ENCODE assay signal across 2 cellular contexts in the genomic region with DNA sequence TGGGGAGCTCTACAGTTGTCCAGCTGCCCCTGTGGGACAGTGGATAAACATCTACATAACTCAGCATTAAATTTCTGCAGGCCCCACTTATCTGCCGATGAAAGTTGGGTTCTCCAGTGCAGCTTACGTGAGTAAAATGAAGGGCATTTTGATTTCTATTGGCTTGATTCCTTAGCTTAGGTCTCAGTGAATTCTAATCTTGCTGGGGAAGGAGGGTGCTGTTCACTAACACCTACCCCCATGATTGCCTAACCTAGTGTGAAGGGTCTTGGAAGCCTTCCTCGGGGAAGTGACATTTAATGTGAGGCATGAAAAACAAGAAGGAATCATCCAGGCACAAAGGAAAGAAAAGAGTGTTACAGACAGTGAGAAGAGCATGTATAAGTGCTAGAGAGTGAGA.
TF ChIP-seq lines count a peak whose summit lies in the region.

No MANE protein-coding gene starts in this region.

TF ChIP-seq in GM23338, 12 proteins besides CTCF, POLR2A, EP300 and RAD21 (continued from another document):
- TF ChIP-seq STAT1 (IDR thresholded peaks at IDR 0.05; ENCODE audit: unreplicated experiment) (no peak), POLR2AphosphoS5 (IDR thresholded peaks at IDR 0.05; ENCODE audit: low read depth) (no peak), CREB1 (CRISPR knock-in tag; IDR thresholded peaks at IDR 0.05; ENCODE audit: low read depth) (no peak), EZH2 (IDR thresholded peaks at IDR 0.05; ENCODE audit: low read depth, unreplicated experiment) (no peak), ZNF331 (CRISPR knock-in tag; IDR thresholded peaks at IDR 0.05; ENCODE audit: low read depth) (no peak), JUNB (IDR thresholded peaks at IDR 0.05; ENCODE audit: unreplicated experiment) (no peak), NANOG (IDR thresholded peaks at IDR 0.05; ENCODE audit: borderline replicate concordance) (no peak)
- TF ChIP-seq, protein P1, sequence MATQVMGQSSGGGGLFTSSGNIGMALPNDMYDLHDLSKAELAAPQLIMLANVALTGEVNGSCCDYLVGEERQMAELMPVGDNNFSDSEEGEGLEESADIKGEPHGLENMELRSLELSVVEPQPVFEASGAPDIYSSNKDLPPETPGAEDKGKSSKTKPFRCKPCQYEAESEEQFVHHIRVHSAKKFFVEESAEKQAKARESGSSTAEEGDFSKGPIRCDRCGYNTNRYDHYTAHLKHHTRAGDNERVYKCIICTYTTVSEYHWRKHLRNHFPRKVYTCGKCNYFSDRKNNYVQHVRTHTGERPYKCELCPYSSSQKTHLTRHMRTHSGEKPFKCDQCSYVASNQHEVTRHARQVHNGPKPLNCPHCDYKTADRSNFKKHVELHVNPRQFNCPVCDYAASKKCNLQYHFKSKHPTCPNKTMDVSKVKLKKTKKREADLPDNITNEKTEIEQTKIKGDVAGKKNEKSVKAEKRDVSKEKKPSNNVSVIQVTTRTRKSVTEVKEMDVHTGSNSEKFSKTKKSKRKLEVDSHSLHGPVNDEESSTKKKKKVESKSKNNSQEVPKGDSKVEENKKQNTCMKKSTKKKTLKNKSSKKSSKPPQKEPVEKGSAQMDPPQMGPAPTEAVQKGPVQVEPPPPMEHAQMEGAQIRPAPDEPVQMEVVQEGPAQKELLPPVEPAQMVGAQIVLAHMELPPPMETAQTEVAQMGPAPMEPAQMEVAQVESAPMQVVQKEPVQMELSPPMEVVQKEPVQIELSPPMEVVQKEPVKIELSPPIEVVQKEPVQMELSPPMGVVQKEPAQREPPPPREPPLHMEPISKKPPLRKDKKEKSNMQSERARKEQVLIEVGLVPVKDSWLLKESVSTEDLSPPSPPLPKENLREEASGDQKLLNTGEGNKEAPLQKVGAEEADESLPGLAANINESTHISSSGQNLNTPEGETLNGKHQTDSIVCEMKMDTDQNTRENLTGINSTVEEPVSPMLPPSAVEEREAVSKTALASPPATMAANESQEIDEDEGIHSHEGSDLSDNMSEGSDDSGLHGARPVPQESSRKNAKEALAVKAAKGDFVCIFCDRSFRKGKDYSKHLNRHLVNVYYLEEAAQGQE (IDR thresholded peaks at IDR 0.05; ENCODE audit: unreplicated experiment): no peak
- TF ChIP-seq, protein P2, sequence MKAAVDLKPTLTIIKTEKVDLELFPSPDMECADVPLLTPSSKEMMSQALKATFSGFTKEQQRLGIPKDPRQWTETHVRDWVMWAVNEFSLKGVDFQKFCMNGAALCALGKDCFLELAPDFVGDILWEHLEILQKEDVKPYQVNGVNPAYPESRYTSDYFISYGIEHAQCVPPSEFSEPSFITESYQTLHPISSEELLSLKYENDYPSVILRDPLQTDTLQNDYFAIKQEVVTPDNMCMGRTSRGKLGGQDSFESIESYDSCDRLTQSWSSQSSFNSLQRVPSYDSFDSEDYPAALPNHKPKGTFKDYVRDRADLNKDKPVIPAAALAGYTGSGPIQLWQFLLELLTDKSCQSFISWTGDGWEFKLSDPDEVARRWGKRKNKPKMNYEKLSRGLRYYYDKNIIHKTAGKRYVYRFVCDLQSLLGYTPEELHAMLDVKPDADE (IDR thresholded peaks at IDR 0.05): no peak
- TF ChIP-seq, protein P3, sequence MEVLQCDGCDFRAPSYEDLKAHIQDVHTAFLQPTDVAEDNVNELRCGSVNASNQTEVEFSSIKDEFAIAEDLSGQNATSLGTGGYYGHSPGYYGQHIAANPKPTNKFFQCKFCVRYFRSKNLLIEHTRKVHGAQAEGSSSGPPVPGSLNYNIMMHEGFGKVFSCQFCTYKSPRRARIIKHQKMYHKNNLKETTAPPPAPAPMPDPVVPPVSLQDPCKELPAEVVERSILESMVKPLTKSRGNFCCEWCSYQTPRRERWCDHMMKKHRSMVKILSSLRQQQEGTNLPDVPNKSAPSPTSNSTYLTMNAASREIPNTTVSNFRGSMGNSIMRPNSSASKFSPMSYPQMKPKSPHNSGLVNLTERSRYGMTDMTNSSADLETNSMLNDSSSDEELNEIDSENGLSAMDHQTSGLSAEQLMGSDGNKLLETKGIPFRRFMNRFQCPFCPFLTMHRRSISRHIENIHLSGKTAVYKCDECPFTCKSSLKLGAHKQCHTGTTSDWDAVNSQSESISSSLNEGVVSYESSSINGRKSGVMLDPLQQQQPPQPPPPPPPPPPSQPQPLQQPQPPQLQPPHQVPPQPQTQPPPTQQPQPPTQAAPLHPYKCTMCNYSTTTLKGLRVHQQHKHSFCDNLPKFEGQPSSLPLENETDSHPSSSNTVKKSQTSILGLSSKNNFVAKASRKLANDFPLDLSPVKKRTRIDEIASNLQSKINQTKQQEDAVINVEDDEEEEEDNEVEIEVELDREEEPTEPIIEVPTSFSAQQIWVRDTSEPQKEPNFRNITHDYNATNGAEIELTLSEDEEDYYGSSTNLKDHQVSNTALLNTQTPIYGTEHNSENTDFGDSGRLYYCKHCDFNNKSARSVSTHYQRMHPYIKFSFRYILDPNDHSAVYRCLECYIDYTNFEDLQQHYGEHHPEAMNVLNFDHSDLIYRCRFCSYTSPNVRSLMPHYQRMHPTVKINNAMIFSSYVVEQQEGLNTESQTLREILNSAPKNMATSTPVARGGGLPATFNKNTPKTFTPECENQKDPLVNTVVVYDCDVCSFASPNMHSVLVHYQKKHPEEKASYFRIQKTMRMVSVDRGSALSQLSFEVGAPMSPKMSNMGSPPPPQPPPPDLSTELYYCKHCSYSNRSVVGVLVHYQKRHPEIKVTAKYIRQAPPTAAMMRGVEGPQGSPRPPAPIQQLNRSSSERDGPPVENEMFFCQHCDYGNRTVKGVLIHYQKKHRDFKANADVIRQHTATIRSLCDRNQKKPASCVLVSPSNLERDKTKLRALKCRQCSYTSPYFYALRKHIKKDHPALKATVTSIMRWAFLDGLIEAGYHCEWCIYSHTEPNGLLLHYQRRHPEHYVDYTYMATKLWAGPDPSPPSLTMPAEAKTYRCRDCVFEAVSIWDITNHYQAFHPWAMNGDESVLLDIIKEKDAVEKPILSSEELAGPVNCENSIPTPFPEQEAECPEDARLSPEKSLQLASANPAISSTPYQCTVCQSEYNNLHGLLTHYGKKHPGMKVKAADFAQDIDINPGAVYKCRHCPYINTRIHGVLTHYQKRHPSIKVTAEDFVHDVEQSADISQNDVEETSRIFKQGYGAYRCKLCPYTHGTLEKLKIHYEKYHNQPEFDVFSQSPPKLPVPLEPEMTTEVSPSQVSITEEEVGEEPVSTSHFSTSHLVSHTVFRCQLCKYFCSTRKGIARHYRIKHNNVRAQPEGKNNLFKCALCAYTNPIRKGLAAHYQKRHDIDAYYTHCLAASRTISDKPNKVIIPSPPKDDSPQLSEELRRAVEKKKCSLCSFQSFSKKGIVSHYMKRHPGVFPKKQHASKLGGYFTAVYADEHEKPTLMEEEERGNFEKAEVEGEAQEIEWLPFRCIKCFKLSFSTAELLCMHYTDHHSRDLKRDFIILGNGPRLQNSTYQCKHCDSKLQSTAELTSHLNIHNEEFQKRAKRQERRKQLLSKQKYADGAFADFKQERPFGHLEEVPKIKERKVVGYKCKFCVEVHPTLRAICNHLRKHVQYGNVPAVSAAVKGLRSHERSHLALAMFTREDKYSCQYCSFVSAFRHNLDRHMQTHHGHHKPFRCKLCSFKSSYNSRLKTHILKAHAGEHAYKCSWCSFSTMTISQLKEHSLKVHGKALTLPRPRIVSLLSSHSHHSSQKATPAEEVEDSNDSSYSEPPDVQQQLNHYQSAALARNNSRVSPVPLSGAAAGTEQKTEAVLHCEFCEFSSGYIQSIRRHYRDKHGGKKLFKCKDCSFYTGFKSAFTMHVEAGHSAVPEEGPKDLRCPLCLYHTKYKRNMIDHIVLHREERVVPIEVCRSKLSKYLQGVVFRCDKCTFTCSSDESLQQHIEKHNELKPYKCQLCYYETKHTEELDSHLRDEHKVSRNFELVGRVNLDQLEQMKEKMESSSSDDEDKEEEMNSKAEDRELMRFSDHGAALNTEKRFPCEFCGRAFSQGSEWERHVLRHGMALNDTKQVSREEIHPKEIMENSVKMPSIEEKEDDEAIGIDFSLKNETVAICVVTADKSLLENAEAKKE (CRISPR knock-in tag; IDR thresholded peaks at IDR 0.05): no peak

TF ChIP-seq in H1, 55 proteins besides CTCF, POLR2A, EP300 and RAD21 (continued from another document):
- no peak for TF ChIP-seq KDM5A (IDR thresholded peaks at IDR 0.05; ENCODE audit: low read length)
- TF ChIP-seq TAF1 (IDR thresholded peaks at IDR 0.05; ENCODE audit: low read depth, low read length): no peak
- TF ChIP-seq, protein P4, sequence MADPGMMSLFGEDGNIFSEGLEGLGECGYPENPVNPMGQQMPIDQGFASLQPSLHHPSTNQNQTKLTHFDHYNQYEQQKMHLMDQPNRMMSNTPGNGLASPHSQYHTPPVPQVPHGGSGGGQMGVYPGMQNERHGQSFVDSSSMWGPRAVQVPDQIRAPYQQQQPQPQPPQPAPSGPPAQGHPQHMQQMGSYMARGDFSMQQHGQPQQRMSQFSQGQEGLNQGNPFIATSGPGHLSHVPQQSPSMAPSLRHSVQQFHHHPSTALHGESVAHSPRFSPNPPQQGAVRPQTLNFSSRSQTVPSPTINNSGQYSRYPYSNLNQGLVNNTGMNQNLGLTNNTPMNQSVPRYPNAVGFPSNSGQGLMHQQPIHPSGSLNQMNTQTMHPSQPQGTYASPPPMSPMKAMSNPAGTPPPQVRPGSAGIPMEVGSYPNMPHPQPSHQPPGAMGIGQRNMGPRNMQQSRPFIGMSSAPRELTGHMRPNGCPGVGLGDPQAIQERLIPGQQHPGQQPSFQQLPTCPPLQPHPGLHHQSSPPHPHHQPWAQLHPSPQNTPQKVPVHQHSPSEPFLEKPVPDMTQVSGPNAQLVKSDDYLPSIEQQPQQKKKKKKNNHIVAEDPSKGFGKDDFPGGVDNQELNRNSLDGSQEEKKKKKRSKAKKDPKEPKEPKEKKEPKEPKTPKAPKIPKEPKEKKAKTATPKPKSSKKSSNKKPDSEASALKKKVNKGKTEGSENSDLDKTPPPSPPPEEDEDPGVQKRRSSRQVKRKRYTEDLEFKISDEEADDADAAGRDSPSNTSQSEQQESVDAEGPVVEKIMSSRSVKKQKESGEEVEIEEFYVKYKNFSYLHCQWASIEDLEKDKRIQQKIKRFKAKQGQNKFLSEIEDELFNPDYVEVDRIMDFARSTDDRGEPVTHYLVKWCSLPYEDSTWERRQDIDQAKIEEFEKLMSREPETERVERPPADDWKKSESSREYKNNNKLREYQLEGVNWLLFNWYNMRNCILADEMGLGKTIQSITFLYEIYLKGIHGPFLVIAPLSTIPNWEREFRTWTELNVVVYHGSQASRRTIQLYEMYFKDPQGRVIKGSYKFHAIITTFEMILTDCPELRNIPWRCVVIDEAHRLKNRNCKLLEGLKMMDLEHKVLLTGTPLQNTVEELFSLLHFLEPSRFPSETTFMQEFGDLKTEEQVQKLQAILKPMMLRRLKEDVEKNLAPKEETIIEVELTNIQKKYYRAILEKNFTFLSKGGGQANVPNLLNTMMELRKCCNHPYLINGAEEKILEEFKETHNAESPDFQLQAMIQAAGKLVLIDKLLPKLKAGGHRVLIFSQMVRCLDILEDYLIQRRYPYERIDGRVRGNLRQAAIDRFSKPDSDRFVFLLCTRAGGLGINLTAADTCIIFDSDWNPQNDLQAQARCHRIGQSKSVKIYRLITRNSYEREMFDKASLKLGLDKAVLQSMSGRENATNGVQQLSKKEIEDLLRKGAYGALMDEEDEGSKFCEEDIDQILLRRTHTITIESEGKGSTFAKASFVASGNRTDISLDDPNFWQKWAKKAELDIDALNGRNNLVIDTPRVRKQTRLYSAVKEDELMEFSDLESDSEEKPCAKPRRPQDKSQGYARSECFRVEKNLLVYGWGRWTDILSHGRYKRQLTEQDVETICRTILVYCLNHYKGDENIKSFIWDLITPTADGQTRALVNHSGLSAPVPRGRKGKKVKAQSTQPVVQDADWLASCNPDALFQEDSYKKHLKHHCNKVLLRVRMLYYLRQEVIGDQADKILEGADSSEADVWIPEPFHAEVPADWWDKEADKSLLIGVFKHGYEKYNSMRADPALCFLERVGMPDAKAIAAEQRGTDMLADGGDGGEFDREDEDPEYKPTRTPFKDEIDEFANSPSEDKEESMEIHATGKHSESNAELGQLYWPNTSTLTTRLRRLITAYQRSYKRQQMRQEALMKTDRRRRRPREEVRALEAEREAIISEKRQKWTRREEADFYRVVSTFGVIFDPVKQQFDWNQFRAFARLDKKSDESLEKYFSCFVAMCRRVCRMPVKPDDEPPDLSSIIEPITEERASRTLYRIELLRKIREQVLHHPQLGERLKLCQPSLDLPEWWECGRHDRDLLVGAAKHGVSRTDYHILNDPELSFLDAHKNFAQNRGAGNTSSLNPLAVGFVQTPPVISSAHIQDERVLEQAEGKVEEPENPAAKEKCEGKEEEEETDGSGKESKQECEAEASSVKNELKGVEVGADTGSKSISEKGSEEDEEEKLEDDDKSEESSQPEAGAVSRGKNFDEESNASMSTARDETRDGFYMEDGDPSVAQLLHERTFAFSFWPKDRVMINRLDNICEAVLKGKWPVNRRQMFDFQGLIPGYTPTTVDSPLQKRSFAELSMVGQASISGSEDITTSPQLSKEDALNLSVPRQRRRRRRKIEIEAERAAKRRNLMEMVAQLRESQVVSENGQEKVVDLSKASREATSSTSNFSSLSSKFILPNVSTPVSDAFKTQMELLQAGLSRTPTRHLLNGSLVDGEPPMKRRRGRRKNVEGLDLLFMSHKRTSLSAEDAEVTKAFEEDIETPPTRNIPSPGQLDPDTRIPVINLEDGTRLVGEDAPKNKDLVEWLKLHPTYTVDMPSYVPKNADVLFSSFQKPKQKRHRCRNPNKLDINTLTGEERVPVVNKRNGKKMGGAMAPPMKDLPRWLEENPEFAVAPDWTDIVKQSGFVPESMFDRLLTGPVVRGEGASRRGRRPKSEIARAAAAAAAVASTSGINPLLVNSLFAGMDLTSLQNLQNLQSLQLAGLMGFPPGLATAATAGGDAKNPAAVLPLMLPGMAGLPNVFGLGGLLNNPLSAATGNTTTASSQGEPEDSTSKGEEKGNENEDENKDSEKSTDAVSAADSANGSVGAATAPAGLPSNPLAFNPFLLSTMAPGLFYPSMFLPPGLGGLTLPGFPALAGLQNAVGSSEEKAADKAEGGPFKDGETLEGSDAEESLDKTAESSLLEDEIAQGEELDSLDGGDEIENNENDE (IDR thresholded peaks at IDR 0.05; ENCODE audit: insufficient replicate concordance, low read length): no peak
- TF ChIP-seq EZH2 (IDR thresholded peaks at IDR 0.05; ENCODE audit: low read depth, low read length, severe bottlenecking): no peak
- no peak for TF ChIP-seq NANOG (IDR thresholded peaks at IDR 0.05; ENCODE audit: insufficient read depth, low read depth, low read length, poor library complexity, severe bottlenecking)
- no peak for TF ChIP-seq PHF8 (conservative IDR thresholded peaks at IDR 0.05; ENCODE audit: low read depth, low read length)
- TF ChIP-seq BCL11A (IDR thresholded peaks at IDR 0.05; ENCODE audit: low read depth in 2 of 2, low read length in 2 of 2): no peak
- TF ChIP-seq SIN3A (conservative IDR thresholded peaks at IDR 0.05 in 1 of 2, IDR thresholded peaks at IDR 0.05 in 1 of 2; ENCODE audit: low read depth in 1 of 2, low read length in 2 of 2): no peak
- TF ChIP-seq, protein P5, sequence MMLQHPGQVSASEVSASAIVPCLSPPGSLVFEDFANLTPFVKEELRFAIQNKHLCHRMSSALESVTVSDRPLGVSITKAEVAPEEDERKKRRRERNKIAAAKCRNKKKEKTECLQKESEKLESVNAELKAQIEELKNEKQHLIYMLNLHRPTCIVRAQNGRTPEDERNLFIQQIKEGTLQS (IDR thresholded peaks at IDR 0.05; ENCODE audit: insufficient read depth, low read depth, low read length): no peak
- no peak for TF ChIP-seq BRCA1 (IDR thresholded peaks at IDR 0.05; ENCODE audit: low read depth, low read length)
- no peak for TF ChIP-seq GABPA (IDR thresholded peaks at IDR 0.05; ENCODE audit: borderline replicate concordance, insufficient read depth, low read length)
- TF ChIP-seq BACH1 (IDR thresholded peaks at IDR 0.05; ENCODE audit: low read length): no peak
- TF ChIP-seq, protein P6, sequence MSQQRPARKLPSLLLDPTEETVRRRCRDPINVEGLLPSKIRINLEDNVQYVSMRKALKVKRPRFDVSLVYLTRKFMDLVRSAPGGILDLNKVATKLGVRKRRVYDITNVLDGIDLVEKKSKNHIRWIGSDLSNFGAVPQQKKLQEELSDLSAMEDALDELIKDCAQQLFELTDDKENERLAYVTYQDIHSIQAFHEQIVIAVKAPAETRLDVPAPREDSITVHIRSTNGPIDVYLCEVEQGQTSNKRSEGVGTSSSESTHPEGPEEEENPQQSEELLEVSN (IDR thresholded peaks at IDR 0.05): no peak
- no peak for TF ChIP-seq KDM1A (IDR thresholded peaks at IDR 0.05; ENCODE audit: borderline replicate concordance, low read length)
- TF ChIP-seq CREB1 (IDR thresholded peaks at IDR 0.05): no peak
